14 cellular contexts compared by ENCODE assay signal in genomic region chr16:81837312-81837748, GRCh38. TPM values are rescaled to one million over a fixed set of nuclear protein-coding genes. Genes with fewer than 3 reads are reported as not detected.
DNase-seq lines count a peak whose midpoint lies in the region; ATAC-seq and TF ChIP-seq lines count a peak whose summit lies in the region.
"Had no signal": no experiment of that assay in that cellular context is flagged by ENCODE, and none has a peak within 500 bp of the region (broad histone marks: within the 10 kb centered on the region; RNA-seq: fewer than 3 reads in every experiment).

No MANE protein-coding gene starts in this region.

- ATAC-seq in HG03066 (IDR thresholded peaks at IDR 0.05; ENCODE audit: low read depth, unreplicated experiment) = peak; percentile 19
- ATAC-seq in GM18858 (IDR thresholded peaks at IDR 0.05; ENCODE audit: unreplicated experiment) = no peak
- ATAC-seq: K562, T-cell had no signal

- no peak overlapping the region for H2AFZ ChIP-seq in OCI-LY3 (ENCODE audit: low read depth, low read length)

- DNase-seq in GM06990 (ENCODE audit: extremely low read depth, insufficient read length) = peak; percentile 70
- peak; percentile 50 for DNase-seq in sigmoid colon
- no peak for DNase-seq in H4 (ENCODE audit: low spot score)
- DNase-seq in OCI-M1 (lab: John Stamatoyannopoulos, UW) = no peak
- DNase-seq: activated naive CD4-positive, alpha-beta T cell treated with anti-CD3 and anti-CD28 coated beads, Interleukin-2, amount 10 ng/mL, durations not matched to agents 7 days and 5 days; H9; NCI-H2171; NCI-H748 treated with DMSO at 0.1 percent for 48 hours; T-cell had no signal

- TF ChIP-seq EP300 in sigmoid colon (IDR thresholded peaks at IDR 0.05) = no peak

- peaks cover 94% of the 10 kb centered on the region for H3K4me1 ChIP-seq in OCI-LY3 (ENCODE audit: low read length)
- no peaks in the 10 kb centered on the region for H3K4me1 ChIP-seq in sigmoid colon

- intact Hi-C loops in sigmoid colon (cut with DNase I) = no loop called here

- no peak for TF ChIP-seq CTCF in GM06990 (IDR thresholded peaks at IDR 0.05; ENCODE audit: insufficient read depth, low read length, poor library complexity, severe bottlenecking)
- no peak for TF ChIP-seq CTCF in OCI-LY3 (IDR thresholded peaks at IDR 0.05; ENCODE audit: low read depth, low read length)
- TF ChIP-seq CTCF in sigmoid colon (IDR thresholded peaks at IDR 0.05) = no peak

- peak overlapping the region; percentile 29 for H3K9ac ChIP-seq in OCI-LY3 (ENCODE audit: low read length)

- H3K27ac ChIP-seq in OCI-LY3 (ENCODE audit: low read length) = peak overlapping the region; percentile 83
- H3K27ac ChIP-seq in sigmoid colon = no peak overlapping the region
- H3K27ac ChIP-seq: RWPE1 had no signal

- H3K4me3 ChIP-seq in GM06990 (replicated peaks; ENCODE audit: low read depth, low read length) = no peak overlapping the region; the same call in 1 of the 2 replicates
- H3K4me3 ChIP-seq in OCI-LY3 (ENCODE audit: low read length) = peak overlapping the region; percentile 45
- no peak overlapping the region for H3K4me3 ChIP-seq in sigmoid colon
- H3K4me3 ChIP-seq: K562 had no signal

- TF ChIP-seq POLR2A in sigmoid colon (IDR thresholded peaks at IDR 0.05) = no peak

- no peaks in the 10 kb centered on the region for H3K27me3 ChIP-seq in GM06990 (replicated peaks; ENCODE audit: control insufficient read depth, insufficient read depth, low read length)
- no peaks in the 10 kb centered on the region for H3K27me3 ChIP-seq in OCI-LY3 (ENCODE audit: low read depth, low read length)
- no peaks in the 10 kb centered on the region for H3K27me3 ChIP-seq in sigmoid colon

- peaks cover 17% of the 10 kb centered on the region for H3K36me3 ChIP-seq in GM06990 (ENCODE audit: control insufficient read depth, insufficient read depth, low read length)
- H3K36me3 ChIP-seq in OCI-LY3 (replicated peaks; ENCODE audit: low read depth, low read length) = peaks cover 15% of the 10 kb centered on the region
- no peaks in the 10 kb centered on the region for H3K36me3 ChIP-seq in sigmoid colon

- WGBS in sigmoid colon, 2 donors = 52 to 73% methylated on average over 9 of the region's 9 CpGs

- H4K20me1 ChIP-seq in OCI-LY3 (ENCODE audit: insufficient read depth, low read length) = peaks cover 68% of the 10 kb centered on the region

- H3K9me3 ChIP-seq in OCI-LY3 (ENCODE audit: insufficient read depth, low read length) (no peaks in the 10 kb centered on the region), sigmoid colon (no peaks in the 10 kb centered on the region)

- H3K79me2 ChIP-seq in OCI-LY3 (ENCODE audit: low read length) = peaks cover 77% of the 10 kb centered on the region

- H3K4me2 ChIP-seq in OCI-LY3 (ENCODE audit: low read length) = peak overlapping the region; percentile 72

RNA-seq across cellular contexts. Expression of gene PLCG2, which starts 58.2 kb away (rescaled TPM):
- 1 to 10 TPM; 2.4 to 8.0 (median 3.8) TPM for total RNA-seq in sigmoid colon
- 10 to 100 TPM in 1 of 3 donors, 1 to 10 TPM in 2; 1.6 to 24.8 (median 1.8) TPM for polyA plus RNA-seq in sigmoid colon
- total RNA-seq in H4 (2014; rRNA removed; shearing (Covaris generic)) = 2.2 and 3.2 TPM in 2 replicates

Comparison
In these comparisons a context has a peak if more than half of its experiments do, and no peak if none do; other contexts are left out.
1. DNase-seq: peak in GM06990 (single experiment) and sigmoid colon (single experiment); none in H4 (single experiment) and OCI-M1 (single experiment).